In the genomic region with DNA sequence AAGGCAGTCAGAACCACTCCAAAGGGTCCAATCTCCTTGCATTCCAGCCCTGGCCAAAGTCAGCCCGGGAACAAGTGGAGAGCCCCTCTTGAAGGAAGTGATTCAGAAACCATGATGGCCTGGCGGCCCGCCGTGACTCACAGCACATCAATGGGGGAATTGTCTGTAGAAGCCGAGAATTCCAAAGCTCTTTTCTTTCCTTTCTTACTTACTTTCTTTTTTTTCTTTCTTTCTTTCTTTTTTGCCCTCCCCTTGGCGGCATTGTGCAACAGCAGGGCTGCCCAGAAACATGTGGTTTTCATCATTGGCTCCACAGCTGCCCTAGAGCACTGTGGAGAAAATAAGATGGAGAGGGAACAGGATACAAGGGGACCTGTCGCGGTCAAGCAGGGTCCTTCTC, we compare ENCODE assay signal across 10 cellular contexts.
A peak's percentile ranks its signal among the peaks of the same experiment; 100 is the strongest.
DNase-seq lines count a peak whose midpoint lies in the region; ATAC-seq and TF ChIP-seq lines count a peak whose summit lies in the region.
"Had no signal": no experiment of that assay in that cellular context is flagged by ENCODE, and none has a peak within 500 bp of the region (broad histone marks: within the 10 kb centered on the region; RNA-seq: fewer than 3 reads in every experiment).

No MANE protein-coding gene starts in this region.

- H3K4me3 Mint-ChIP-seq in dendritic cell treated with granulocyte-macrophage colony-stimulating factor and Interleukin-4, amounts not matched to agents 40 ng/mL and 50 ng/mL, for 4 days, result no peak overlapping the region

- H3K36me3 ChIP-seq in left lung (no peaks in the 10 kb centered on the region), tibial nerve (no peaks in the 10 kb centered on the region)

- peak in 1 of 2 donors; percentile 88 for TF ChIP-seq EP300 in tibial nerve (IDR thresholded peaks at IDR 0.05)

- peaks cover 8% of the 10 kb centered on the region for H3K4me1 Mint-ChIP-seq in dendritic cell treated with granulocyte-macrophage colony-stimulating factor and Interleukin-4, amounts not matched to agents 40 ng/mL and 50 ng/mL, for 4 days (ENCODE audit: low read depth)

- intact Hi-C loops in dendritic cell treated with granulocyte-macrophage colony-stimulating factor and Interleukin-4, amounts not matched to agents 40 ng/mL and 50 ng/mL, for 4 days (cut with micrococcal nuclease), result no loop called here
- intact Hi-C loops in left lung (cut with DNase I), result loop anchor here in 1 of 2 donors (5.0 kb wide), 1 partner anchor 136 kb away; no protein-coding TSS in a partner anchor

- 31 to 37% methylated on average over 8 of the region's 8 CpGs for WGBS in tibial nerve, 2 donors

- H3K4me1 ChIP-seq in left lung, result no peaks in the 10 kb centered on the region
- H3K4me1 ChIP-seq in tibial nerve, result peaks cover 0 to 31% (median 9%) of the 10 kb centered on the region in 4 donors

- TF ChIP-seq CTCF in left lung (IDR thresholded peaks at IDR 0.05) (no peak), tibial nerve (IDR thresholded peaks at IDR 0.05) (peak in 1 of 5 experiments; percentile 19)

- DNase-seq in HS-5 (ENCODE audit: low read depth), result peak; percentile 47
- peak; percentile 52 to 76 for DNase-seq in left lung
- peak; percentile 55 to 65 for DNase-seq in tibial nerve (ENCODE audit: low spot score in 2 of 2)
- DNase-seq in ureter (ENCODE audit: low spot score), result no peak
- DNase-seq in stimulated activated CD4-positive, alpha-beta T cell treated with anti-CD3 and anti-CD28 coated beads, Interleukin-15, amount 100 ng/mL, for 24 hours, result no peak
- DNase-seq: NCI-H1694, SHP77 treated with DMSO at 0.1 percent for 48 hours had no signal

- peak overlapping the region; percentile 3 to 37 for H3K27ac ChIP-seq in left lung
- H3K27ac ChIP-seq in tibial nerve, result peak overlapping the region; percentile 43 to 85 (median 80)

- ATAC-seq in left lung (peak; percentile 47), HG03521 (IDR thresholded peaks at IDR 0.05; ENCODE audit: unreplicated experiment) (no peak), GM21515 (IDR thresholded peaks at IDR 0.05; ENCODE audit: unreplicated experiment) (no peak)

- no peak overlapping the region for H3K4me3 ChIP-seq in left lung
- no peak overlapping the region for H3K4me3 ChIP-seq in tibial nerve

- H3K27me3 ChIP-seq in left lung (no peaks in the 10 kb centered on the region), tibial nerve (no peaks in the 10 kb centered on the region)

- peak overlapping the region; percentile 12 for H3K27ac Mint-ChIP-seq in dendritic cell treated with granulocyte-macrophage colony-stimulating factor and Interleukin-4, amounts not matched to agents 40 ng/mL and 50 ng/mL, for 4 days

- H3K9me3 Mint-ChIP-seq in dendritic cell treated with granulocyte-macrophage colony-stimulating factor and Interleukin-4, amounts not matched to agents 40 ng/mL and 50 ng/mL, for 4 days, result no peaks in the 10 kb centered on the region

- H3K27me3 Mint-ChIP-seq in dendritic cell treated with granulocyte-macrophage colony-stimulating factor and Interleukin-4, amounts not matched to agents 40 ng/mL and 50 ng/mL, for 4 days, result peaks cover 21% of the 10 kb centered on the region

- no peak for TF ChIP-seq POLR2A in tibial nerve (IDR thresholded peaks at IDR 0.05)

- H3K9me3 ChIP-seq in left lung (no peaks in the 10 kb centered on the region), tibial nerve (no peaks in the 10 kb centered on the region)

- no peaks in the 10 kb centered on the region for H3K36me3 Mint-ChIP-seq in dendritic cell treated with granulocyte-macrophage colony-stimulating factor and Interleukin-4, amounts not matched to agents 40 ng/mL and 50 ng/mL, for 4 days (ENCODE audit: low read depth)

Comparison
In these comparisons a context has a peak if more than half of its experiments do, and no peak if none do; other contexts are left out.
1. DNase-seq: peak in HS-5 (single experiment), left lung (2 of 2) and tibial nerve (2 of 2); none in ureter (single experiment) and stimulated activated CD4-positive, alpha-beta T cell treated with anti-CD3 and anti-CD28 coated beads, Interleukin-15, amount 100 ng/mL, for 24 hours (single experiment).